In genomic region chr7:66204822-66205735, GRCh38 we compare ENCODE assay signal across 8 cellular contexts. TPM values are rescaled to one million over a fixed set of nuclear protein-coding genes. Genes with fewer than 3 reads are reported as not detected.
DNase-seq lines count a peak whose midpoint lies in the region; ATAC-seq and TF ChIP-seq lines count a peak whose summit lies in the region.

TSS of gene TPST1 (plus strand) at chr7:66205334. CDS start at chr7:66240426, 35,092 bp downstream.

- H3K9me3 ChIP-seq in colonic mucosa = no peaks in the 10 kb centered on the region

- ATAC-seq in GM19043 (IDR thresholded peaks at IDR 0.05; ENCODE audit: low read depth, unreplicated experiment) (peak; percentile 89), HG03354 (IDR thresholded peaks at IDR 0.05; ENCODE audit: poor library complexity, severe bottlenecking, unreplicated experiment) (peak; percentile 92)

- H3K36me3 ChIP-seq in colonic mucosa = no peaks in the 10 kb centered on the region

- TF ChIP-seq CTCF in colonic mucosa (IDR thresholded peaks at IDR 0.05) = peak; percentile 29

- H3K4me1 ChIP-seq in colonic mucosa = no peaks in the 10 kb centered on the region

- H3K27ac ChIP-seq in colonic mucosa = no peak within 1 kb of the TSS
- peak within 1 kb of the TSS; percentile 52 for H3K27ac ChIP-seq in layer of hippocampus (ENCODE audit: low read depth, low read length)

- DNase-seq in AML-193 (lab: John Stamatoyannopoulos, UW) (peak; percentile 64), NCI-H446 treated with DMSO at 0.1 percent for 48 hours (lab: John Stamatoyannopoulos, UW) (peak; percentile 76), colonic mucosa (peak; percentile 82)
- DNase-seq in activated CD4-positive, alpha-beta T cell treated with anti-CD3 and anti-CD28 coated beads for 48 hours = peak; percentile 83
- peak; percentile 39 to 77 (median 60) for DNase-seq in stimulated activated CD4-positive, alpha-beta T cell treated with anti-CD3 and anti-CD28 coated beads, Interleukin-1b, Interleukin-23, amount 100 ng/mL, for 24 hours (ENCODE audit: low read depth in 4 of 4, low spot score in 1 of 4)

- H3K27me3 ChIP-seq in colonic mucosa (no peaks in the 10 kb centered on the region), layer of hippocampus (ENCODE audit: control insufficient read depth, insufficient read depth, low read length) (no peaks in the 10 kb centered on the region)

- peak within 1 kb of the TSS; percentile 58 to 86 for H3K9ac ChIP-seq in colonic mucosa (ENCODE audit: low read depth in 2 of 2, low read length in 2 of 2)

- intact Hi-C loops in colonic mucosa (cut with DNase I) = no loop called here

- H3K4me3 ChIP-seq in colonic mucosa = peak within 1 kb of the TSS; percentile 77

RNA-seq across cellular contexts. Expression of gene TPST1, which starts in this region (rescaled TPM):
- 1 to 10 TPM; 3.6 to 6.1 TPM for total RNA-seq in colonic mucosa
